Comparison of ENCODE assay signal across 8 cellular contexts in the genomic region with DNA sequence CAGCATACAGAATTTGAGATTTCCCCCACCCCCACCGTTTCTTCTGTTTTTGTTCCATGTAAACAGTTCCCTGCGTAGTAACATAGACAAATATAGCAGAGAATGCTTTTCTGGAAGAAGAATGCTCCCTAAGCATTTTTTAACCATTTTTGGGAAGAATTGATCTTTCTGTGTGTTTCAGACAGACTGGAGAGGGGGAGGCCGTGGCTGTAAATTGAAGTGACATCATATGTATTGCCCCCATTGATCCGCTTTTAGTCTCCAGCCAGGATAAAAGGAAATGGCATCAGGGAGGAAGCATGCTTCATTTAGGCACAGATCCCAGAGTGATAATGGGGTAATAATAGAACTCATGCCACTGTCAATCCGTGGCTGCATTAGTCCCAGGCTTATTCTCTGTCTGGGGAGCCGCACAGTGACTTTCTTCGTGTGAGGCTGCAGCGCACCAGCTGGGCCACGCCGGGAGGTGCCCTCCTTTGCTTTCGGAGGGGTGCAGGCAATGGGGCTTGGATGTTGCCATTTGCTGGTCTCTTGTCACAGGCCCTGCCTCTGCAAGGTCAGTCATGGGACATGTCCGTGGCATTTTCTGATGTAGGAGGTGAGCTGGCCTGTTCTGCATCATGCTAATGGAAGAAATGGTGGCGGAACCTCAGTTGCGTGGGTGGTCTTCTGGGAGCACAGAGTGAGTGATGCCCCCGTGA.
A peak's percentile ranks its signal among the peaks of the same experiment; 100 is the strongest.
DNase-seq lines count a peak whose midpoint lies in the region; ATAC-seq and TF ChIP-seq lines count a peak whose summit lies in the region.

No MANE protein-coding gene starts in this region.

- ATAC-seq in gastrocnemius medialis (peak; percentile 86 to 91), HG02623 (IDR thresholded peaks at IDR 0.05; ENCODE audit: unreplicated experiment) (no peak), HG02970 (IDR thresholded peaks at IDR 0.05; ENCODE audit: low FRiP score, unreplicated experiment) (no peak), HG03135 (IDR thresholded peaks at IDR 0.05; ENCODE audit: unreplicated experiment) (no peak)

- peaks cover 12% of the 10 kb centered on the region for H3K36me3 ChIP-seq in right atrium auricular region
- H3K36me3 ChIP-seq in gastrocnemius medialis: no peaks in the 10 kb centered on the region

- H3K4me1 ChIP-seq in right atrium auricular region (peaks cover 0 to 82% of the 10 kb centered on the region in 2 donors), gastrocnemius medialis (peaks cover 83 to 84% of the 10 kb centered on the region in 2 donors)

- H3K4me3 ChIP-seq in right atrium auricular region: peak overlapping the region; percentile 4 to 32
- peak overlapping the region; percentile 26 to 42 (median 38) for H3K4me3 ChIP-seq in gastrocnemius medialis

- H3K9me3 ChIP-seq in right atrium auricular region (no peaks in the 10 kb centered on the region), gastrocnemius medialis (no peaks in the 10 kb centered on the region)

- H3K27ac ChIP-seq in angular gyrus (ENCODE audit: low read depth, low read length) (peak overlapping the region; percentile 88), right atrium auricular region (peak overlapping the region; percentile 81 to 88), gastrocnemius medialis (peak overlapping the region; percentile 85 to 96 (median 91))

- in situ Hi-C loops in gastrocnemius medialis (cut with MboI; ENCODE audit: low sequenced_read_pairs in 4 of 4): no loop called here

- TF ChIP-seq CTCF in right atrium auricular region (IDR thresholded peaks at IDR 0.05) (no peak), gastrocnemius medialis (IDR thresholded peaks at IDR 0.05 in 4 of 5, conservative IDR thresholded peaks at IDR 0.05 in 1 of 5) (no peak)

- intact Hi-C loops in gastrocnemius medialis (cut with DNase I; ENCODE audit: low total_unique reads): no loop called here

- H3K27me3 ChIP-seq in right atrium auricular region: no peaks in the 10 kb centered on the region
- no peaks in the 10 kb centered on the region for H3K27me3 ChIP-seq in gastrocnemius medialis

- TF ChIP-seq POLR2A in gastrocnemius medialis (IDR thresholded peaks at IDR 0.05): peak; percentile 24 to 26

- peak; percentile 25 for DNase-seq in GM04504 (ENCODE audit: low read depth)
- no peak for DNase-seq in right atrium auricular region (ENCODE audit: low spot score)
- peak in 1 of 2 donors; percentile 61 for DNase-seq in gastrocnemius medialis
- DNase-seq in activated CD8-positive, alpha-beta memory T cell treated with anti-CD3 and anti-CD28 coated beads for 24 hours: no peak

Comparison
In these comparisons a context has a peak if more than half of its experiments do, and no peak if none do; other contexts are left out.
1. ATAC-seq: peak in gastrocnemius medialis (2 of 2); none in HG02623 (single experiment), HG02970 (single experiment) and HG03135 (single experiment).
2. Peak in every context shown above with its lines, with median percentiles within 50 percentile points of each other: H3K27ac ChIP-seq.